Comparison of ENCODE assay signal across 11 cellular contexts in genomic region chr15:66401130-66402021, GRCh38. TPM values are rescaled to one million over a fixed set of nuclear protein-coding genes. Genes with fewer than 3 reads are reported as not detected.
A peak's percentile ranks its signal among the peaks of the same experiment; 100 is the strongest.
DNase-seq lines count a peak whose midpoint lies in the region; ATAC-seq, FAIRE-seq and TF ChIP-seq lines count a peak whose summit lies in the region.
"Had no signal": no experiment of that assay in that cellular context is flagged by ENCODE, and none has a peak within 500 bp of the region (broad histone marks: within the 10 kb centered on the region; RNA-seq: fewer than 3 reads in every experiment).

No MANE protein-coding gene starts in this region.

- no peaks in the 10 kb centered on the region for H3K9me3 ChIP-seq in PC-3 (ENCODE audit: low read length)
- H3K9me3 ChIP-seq in pancreas = no peaks in the 10 kb centered on the region
- H3K9me3 ChIP-seq: right lobe of liver had no signal

- peak; percentile 66 for DNase-seq in activated effector memory CD4-positive, alpha-beta T cell treated with anti-CD3 and anti-CD28 coated beads, Interleukin-2, amount 50 U/mL, for 16 hours
- DNase-seq in activated effector memory CD4-positive, alpha-beta T cell treated with Interleukin-2 at 50 U/mL for 16 hours = no peak
- DNase-seq in PC-3 (peak; percentile 65), pancreas (no peak)
- DNase-seq in central memory CD4-positive, alpha-beta T cell = peak; percentile 30
- DNase-seq in stimulated activated naive CD8-positive, alpha-beta T cell treated with anti-CD3 and anti-CD28 coated beads, Interleukin-15, Interleukin-2, amounts not matched to agents 100 U/mL and 50 U/mL, for 24 hours = peak; percentile 31
- DNase-seq: NCI-H187; right lobe of liver; stimulated activated naive CD4-positive, alpha-beta T cell treated with Interleukin-2 at 50 U/mL for 16 hours had no signal

- intact Hi-C loops in PC-3 (cut with micrococcal nuclease) = no loop called here
- intact Hi-C loops in pancreas (cut with DNase I) = no loop called here

- CTCF ChIA-PET in PC-3 (lab: Charles Lee) = interaction anchor here (0.5 to 0.7 kb wide), 2 partner anchors 97 to 195 kb away, joined by 3 to 4 read pairs; no protein-coding TSS in a partner anchor

- peak overlapping the region; percentile 30; the same call in 1 of the 2 replicates for H3K4me3 ChIP-seq in PC-3 (ENCODE audit: low read length)
- no peak overlapping the region for H3K4me3 ChIP-seq in pancreas
- H3K4me3 ChIP-seq: right lobe of liver had no signal

- H3K4me1 ChIP-seq in PC-3 (ENCODE audit: insufficient read depth, low read length) (peaks cover 26% of the 10 kb centered on the region), pancreas (peaks cover 0 to 12% (median 4%) of the 10 kb centered on the region in 3 donors)

- 86 to 89% methylated on average over 8 of the region's 8 CpGs for WGBS in pancreas, 2 donors

- peaks cover 39% of the 10 kb centered on the region for H4K20me1 ChIP-seq in PC-3 (ENCODE audit: low read length)

- FAIRE-seq in pancreas (lab: Jason Lieb, UNC) = no peak

- peak overlapping the region; percentile 63 for H3K4me2 ChIP-seq in PC-3 (ENCODE audit: low read length)

- BruUV-seq in PC-3 (replicated peaks; lab: Mats Ljungman, UMichigan) = no TSS peak

- ATAC-seq in PC-3 (peak; percentile 77), GM18907 (IDR thresholded peaks at IDR 0.05; ENCODE audit: unreplicated experiment) (no peak), pancreas (no peak), HG02970 (IDR thresholded peaks at IDR 0.05; ENCODE audit: low FRiP score, unreplicated experiment) (no peak)
- ATAC-seq in stimulated activated naive CD8-positive, alpha-beta T cell treated with anti-CD3 and anti-CD28 coated beads, Interleukin-15, Interleukin-2, amounts not matched to agents 100 U/mL and 50 U/mL, for 24 hours = peak; percentile 66
- ATAC-seq: right lobe of liver had no signal

- H2AFZ ChIP-seq in PC-3 (ENCODE audit: low read length) = no peak overlapping the region

- H3K27ac ChIP-seq in PC-3 (ENCODE audit: low read length) (peak overlapping the region; percentile 82), pancreas (no peak overlapping the region)
- H3K27ac ChIP-seq: right lobe of liver had no signal

- no peaks in the 10 kb centered on the region for H3K9me2 ChIP-seq in PC-3 (replicated peaks; ENCODE audit: low read length)

- no peaks in the 10 kb centered on the region for H3K27me3 ChIP-seq in PC-3 (ENCODE audit: low read length)
- H3K27me3 ChIP-seq in pancreas = no peaks in the 10 kb centered on the region
- H3K27me3 ChIP-seq: right lobe of liver had no signal

- no peak; the same call in 1 of the 2 replicates for TF ChIP-seq CTCF in PC-3 (conservative IDR thresholded peaks at IDR 0.05; ENCODE audit: low read depth, low read length)
- no peak for TF ChIP-seq CTCF in pancreas (IDR thresholded peaks at IDR 0.05)

- H3F3A ChIP-seq in PC-3 (ENCODE audit: low read length, unreplicated experiment) = peaks cover 6% of the 10 kb centered on the region

- H3K79me2 ChIP-seq in PC-3 (ENCODE audit: low read length) = peaks cover 96% of the 10 kb centered on the region

- POLR2A ChIA-PET in PC-3 (lab: Charles Lee; ENCODE audit: unreplicated experiment) = interaction anchor here (0.5 kb wide), 1 partner anchor 129 kb away, joined by 3 read pairs; no protein-coding TSS in a partner anchor

- H3K9ac ChIP-seq in PC-3 (ENCODE audit: low read length) = peak overlapping the region; percentile 22

- H3K36me3 ChIP-seq in PC-3 (ENCODE audit: low read depth, low read length) (no peaks in the 10 kb centered on the region), pancreas (no peaks in the 10 kb centered on the region)
- H3K36me3 ChIP-seq: right lobe of liver had no signal

RNA-seq across cellular contexts. Expression of gene MAP2K1, which starts 14.7 kb away (rescaled TPM):
- total RNA-seq in PC-3 (2014; rRNA removed) (35.5 and 55.2 TPM in 2 replicates), pancreas (10 to 100 TPM; 10.1 to 23.3 (median 16.4) TPM)
- 10 to 100 TPM in 1 of 2 donors, 1 to 10 TPM in 1; 7.6 to 18.7 TPM for polyA plus RNA-seq in pancreas

RNA-seq across cellular contexts. Expression of gene TIPIN, which starts 44.9 kb away (rescaled TPM):
- 11.5 and 14.2 TPM in 2 replicates for total RNA-seq in PC-3 (2014; rRNA removed)
- 1 to 10 TPM; 2.5 to 4.6 (median 3.4) TPM for total RNA-seq in pancreas
- polyA plus RNA-seq in pancreas = 1 to 10 TPM; 2.8 to 5.2 TPM

Comparison
In these comparisons a context has a peak if more than half of its experiments do, and no peak if none do; other contexts are left out.
1. DNase-seq: peak in activated effector memory CD4-positive, alpha-beta T cell treated with anti-CD3 and anti-CD28 coated beads, Interleukin-2, amount 50 U/mL, for 16 hours (single experiment), PC-3 (single experiment), central memory CD4-positive, alpha-beta T cell (single experiment) and stimulated activated naive CD8-positive, alpha-beta T cell treated with anti-CD3 and anti-CD28 coated beads, Interleukin-15, Interleukin-2, amounts not matched to agents 100 U/mL and 50 U/mL, for 24 hours (single experiment); none in activated effector memory CD4-positive, alpha-beta T cell treated with Interleukin-2 at 50 U/mL for 16 hours (single experiment) and pancreas (0 of 6).
2. ATAC-seq: peak in PC-3 (single experiment) and stimulated activated naive CD8-positive, alpha-beta T cell treated with anti-CD3 and anti-CD28 coated beads, Interleukin-15, Interleukin-2, amounts not matched to agents 100 U/mL and 50 U/mL, for 24 hours (single experiment); none in GM18907 (single experiment), pancreas (0 of 4) and HG02970 (single experiment).